In genomic region chr1:143720087-143721023, GRCh38 we compare ENCODE assay signal across 1 cellular context.
TF ChIP-seq lines count a peak whose summit lies in the region.

No MANE protein-coding gene starts in this region.

TF ChIP-seq in K562, 482 proteins besides CTCF, POLR2A, EP300 and RAD21 (continued from another document and continues in another):
- TF ChIP-seq ZBTB7A (IDR thresholded peaks at IDR 0.05; ENCODE audit: borderline replicate concordance, control insufficient read depth, low read depth, low read length) (no peak), KAT8 (IDR thresholded peaks at IDR 0.05; ENCODE audit: low read depth) (no peak), NFIC (IDR thresholded peaks at IDR 0.05) (no peak), SMC3 (conservative IDR thresholded peaks at IDR 0.05; ENCODE audit: insufficient read depth, low read depth, low read length) (no peak), SPI1 (IDR thresholded peaks at IDR 0.05; ENCODE audit: borderline replicate concordance, low read depth, low read length) (peak; percentile 68; the same call in 1 of the 2 replicates), ZNF174 (CRISPR knock-in tag; IDR thresholded peaks at IDR 0.05) (no peak), MTA3 (IDR thresholded peaks at IDR 0.05; ENCODE audit: borderline replicate concordance) (0 out of 2 replicates have a peak, but pooled peaks have one; percentile 39), KDM1A (IDR thresholded peaks at IDR 0.05) (no peak), E2F6 (IDR thresholded peaks at IDR 0.05; ENCODE audit: borderline replicate concordance in 1 of 2, extremely low read depth in 1 of 2, insufficient read depth in 1 of 2, insufficient read length in 1 of 2, low read depth in 1 of 2, low read length in 1 of 2, poor library complexity in 1 of 2, severe bottlenecking in 1 of 2) (peak; percentile 94), NCOA6 (IDR thresholded peaks at IDR 0.05) (no peak), MLX (CRISPR knock-in tag; conservative IDR thresholded peaks at IDR 0.05) (0 out of 4 replicates have a peak, but pooled peaks of 1 of the 2 experiments have one; percentile 20), FOSL1 (tag; conservative IDR thresholded peaks at IDR 0.05) (0 out of 2 replicates have a peak, but pooled peaks have one; percentile 30), ZZZ3 (IDR thresholded peaks at IDR 0.05) (no peak), ZNF23 (CRISPR knock-in tag; IDR thresholded peaks at IDR 0.05) (no peak), ZNF407 (IDR thresholded peaks at IDR 0.05; ENCODE audit: low read depth) (no peak)
- TF ChIP-seq, protein P1, sequence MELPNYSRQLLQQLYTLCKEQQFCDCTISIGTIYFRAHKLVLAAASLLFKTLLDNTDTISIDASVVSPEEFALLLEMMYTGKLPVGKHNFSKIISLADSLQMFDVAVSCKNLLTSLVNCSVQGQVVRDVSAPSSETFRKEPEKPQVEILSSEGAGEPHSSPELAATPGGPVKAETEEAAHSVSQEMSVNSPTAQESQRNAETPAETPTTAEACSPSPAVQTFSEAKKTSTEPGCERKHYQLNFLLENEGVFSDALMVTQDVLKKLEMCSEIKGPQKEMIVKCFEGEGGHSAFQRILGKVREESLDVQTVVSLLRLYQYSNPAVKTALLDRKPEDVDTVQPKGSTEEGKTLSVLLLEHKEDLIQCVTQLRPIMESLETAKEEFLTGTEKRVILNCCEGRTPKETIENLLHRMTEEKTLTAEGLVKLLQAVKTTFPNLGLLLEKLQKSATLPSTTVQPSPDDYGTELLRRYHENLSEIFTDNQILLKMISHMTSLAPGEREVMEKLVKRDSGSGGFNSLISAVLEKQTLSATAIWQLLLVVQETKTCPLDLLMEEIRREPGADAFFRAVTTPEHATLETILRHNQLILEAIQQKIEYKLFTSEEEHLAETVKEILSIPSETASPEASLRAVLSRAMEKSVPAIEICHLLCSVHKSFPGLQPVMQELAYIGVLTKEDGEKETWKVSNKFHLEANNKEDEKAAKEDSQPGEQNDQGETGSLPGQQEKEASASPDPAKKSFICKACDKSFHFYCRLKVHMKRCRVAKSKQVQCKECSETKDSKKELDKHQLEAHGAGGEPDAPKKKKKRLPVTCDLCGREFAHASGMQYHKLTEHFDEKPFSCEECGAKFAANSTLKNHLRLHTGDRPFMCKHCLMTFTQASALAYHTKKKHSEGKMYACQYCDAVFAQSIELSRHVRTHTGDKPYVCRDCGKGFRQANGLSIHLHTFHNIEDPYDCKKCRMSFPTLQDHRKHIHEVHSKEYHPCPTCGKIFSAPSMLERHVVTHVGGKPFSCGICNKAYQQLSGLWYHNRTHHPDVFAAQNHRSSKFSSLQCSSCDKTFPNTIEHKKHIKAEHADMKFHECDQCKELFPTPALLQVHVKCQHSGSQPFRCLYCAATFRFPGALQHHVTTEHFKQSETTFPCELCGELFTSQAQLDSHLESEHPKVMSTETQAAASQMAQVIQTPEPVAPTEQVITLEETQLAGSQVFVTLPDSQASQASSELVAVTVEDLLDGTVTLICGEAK (IDR thresholded peaks at IDR 0.05): peak; percentile 83
- TF ChIP-seq, protein P1 (CRISPR knock-in tag; IDR thresholded peaks at IDR 0.05): no peak
- TF ChIP-seq, protein P2, sequence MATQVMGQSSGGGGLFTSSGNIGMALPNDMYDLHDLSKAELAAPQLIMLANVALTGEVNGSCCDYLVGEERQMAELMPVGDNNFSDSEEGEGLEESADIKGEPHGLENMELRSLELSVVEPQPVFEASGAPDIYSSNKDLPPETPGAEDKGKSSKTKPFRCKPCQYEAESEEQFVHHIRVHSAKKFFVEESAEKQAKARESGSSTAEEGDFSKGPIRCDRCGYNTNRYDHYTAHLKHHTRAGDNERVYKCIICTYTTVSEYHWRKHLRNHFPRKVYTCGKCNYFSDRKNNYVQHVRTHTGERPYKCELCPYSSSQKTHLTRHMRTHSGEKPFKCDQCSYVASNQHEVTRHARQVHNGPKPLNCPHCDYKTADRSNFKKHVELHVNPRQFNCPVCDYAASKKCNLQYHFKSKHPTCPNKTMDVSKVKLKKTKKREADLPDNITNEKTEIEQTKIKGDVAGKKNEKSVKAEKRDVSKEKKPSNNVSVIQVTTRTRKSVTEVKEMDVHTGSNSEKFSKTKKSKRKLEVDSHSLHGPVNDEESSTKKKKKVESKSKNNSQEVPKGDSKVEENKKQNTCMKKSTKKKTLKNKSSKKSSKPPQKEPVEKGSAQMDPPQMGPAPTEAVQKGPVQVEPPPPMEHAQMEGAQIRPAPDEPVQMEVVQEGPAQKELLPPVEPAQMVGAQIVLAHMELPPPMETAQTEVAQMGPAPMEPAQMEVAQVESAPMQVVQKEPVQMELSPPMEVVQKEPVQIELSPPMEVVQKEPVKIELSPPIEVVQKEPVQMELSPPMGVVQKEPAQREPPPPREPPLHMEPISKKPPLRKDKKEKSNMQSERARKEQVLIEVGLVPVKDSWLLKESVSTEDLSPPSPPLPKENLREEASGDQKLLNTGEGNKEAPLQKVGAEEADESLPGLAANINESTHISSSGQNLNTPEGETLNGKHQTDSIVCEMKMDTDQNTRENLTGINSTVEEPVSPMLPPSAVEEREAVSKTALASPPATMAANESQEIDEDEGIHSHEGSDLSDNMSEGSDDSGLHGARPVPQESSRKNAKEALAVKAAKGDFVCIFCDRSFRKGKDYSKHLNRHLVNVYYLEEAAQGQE (CRISPR knock-in tag; IDR thresholded peaks at IDR 0.05; ENCODE audit: low read depth): peak; percentile 15; the same call in 1 of the 2 replicates
- TF ChIP-seq, protein P3, sequence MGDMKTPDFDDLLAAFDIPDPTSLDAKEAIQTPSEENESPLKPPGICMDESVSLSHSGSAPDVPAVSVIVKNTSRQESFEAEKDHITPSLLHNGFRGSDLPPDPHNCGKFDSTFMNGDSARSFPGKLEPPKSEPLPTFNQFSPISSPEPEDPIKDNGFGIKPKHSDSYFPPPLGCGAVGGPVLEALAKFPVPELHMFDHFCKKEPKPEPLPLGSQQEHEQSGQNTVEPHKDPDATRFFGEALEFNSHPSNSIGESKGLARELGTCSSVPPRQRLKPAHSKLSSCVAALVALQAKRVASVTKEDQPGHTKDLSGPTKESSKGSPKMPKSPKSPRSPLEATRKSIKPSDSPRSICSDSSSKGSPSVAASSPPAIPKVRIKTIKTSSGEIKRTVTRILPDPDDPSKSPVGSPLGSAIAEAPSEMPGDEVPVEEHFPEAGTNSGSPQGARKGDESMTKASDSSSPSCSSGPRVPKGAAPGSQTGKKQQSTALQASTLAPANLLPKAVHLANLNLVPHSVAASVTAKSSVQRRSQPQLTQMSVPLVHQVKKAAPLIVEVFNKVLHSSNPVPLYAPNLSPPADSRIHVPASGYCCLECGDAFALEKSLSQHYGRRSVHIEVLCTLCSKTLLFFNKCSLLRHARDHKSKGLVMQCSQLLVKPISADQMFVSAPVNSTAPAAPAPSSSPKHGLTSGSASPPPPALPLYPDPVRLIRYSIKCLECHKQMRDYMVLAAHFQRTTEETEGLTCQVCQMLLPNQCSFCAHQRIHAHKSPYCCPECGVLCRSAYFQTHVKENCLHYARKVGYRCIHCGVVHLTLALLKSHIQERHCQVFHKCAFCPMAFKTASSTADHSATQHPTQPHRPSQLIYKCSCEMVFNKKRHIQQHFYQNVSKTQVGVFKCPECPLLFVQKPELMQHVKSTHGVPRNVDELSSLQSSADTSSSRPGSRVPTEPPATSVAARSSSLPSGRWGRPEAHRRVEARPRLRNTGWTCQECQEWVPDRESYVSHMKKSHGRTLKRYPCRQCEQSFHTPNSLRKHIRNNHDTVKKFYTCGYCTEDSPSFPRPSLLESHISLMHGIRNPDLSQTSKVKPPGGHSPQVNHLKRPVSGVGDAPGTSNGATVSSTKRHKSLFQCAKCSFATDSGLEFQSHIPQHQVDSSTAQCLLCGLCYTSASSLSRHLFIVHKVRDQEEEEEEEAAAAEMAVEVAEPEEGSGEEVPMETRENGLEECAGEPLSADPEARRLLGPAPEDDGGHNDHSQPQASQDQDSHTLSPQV (IDR thresholded peaks at IDR 0.05): no peak
